ENCODE assay signal across 8 cellular contexts in genomic region chr12:76346798-76347420, GRCh38. TPM values are rescaled to one million over a fixed set of nuclear protein-coding genes. Genes with fewer than 3 reads are reported as not detected.
DNase-seq lines count a peak whose midpoint lies in the region; ATAC-seq, FAIRE-seq and TF ChIP-seq lines count a peak whose summit lies in the region.

No MANE protein-coding gene starts in this region.

- H3K27me3 Mint-ChIP-seq in Caco-2 (ENCODE audit: insufficient read depth, unreplicated experiment) (no peaks in the 10 kb centered on the region), neural crest cell (ENCODE audit: low read depth) (no peaks in the 10 kb centered on the region)

- TF ChIP-seq CTCF in Caco-2 (IDR thresholded peaks at IDR 0.05; ENCODE audit: insufficient read depth in 1 of 2, low read depth in 1 of 2, low read length in 1 of 2, severe bottlenecking in 1 of 2, unreplicated experiment in 1 of 2) (peak in 1 of 2 experiments; percentile 50), esophagus squamous epithelium (IDR thresholded peaks at IDR 0.05) (peak in 2 of 6 experiments; percentile 9 to 49), neural crest cell (conservative IDR thresholded peaks at IDR 0.05) (peak; percentile 51)

- ATAC-seq in GM18909 (IDR thresholded peaks at IDR 0.05; ENCODE audit: poor library complexity, unreplicated experiment): peak; percentile 29

- H3K27me3 ChIP-seq in Caco-2 (replicated peaks; ENCODE audit: control insufficient read depth, insufficient read depth, low read length) (no peaks in the 10 kb centered on the region; the same call in 1 of the 2 replicates), MG63 (no peaks in the 10 kb centered on the region), esophagus squamous epithelium (no peaks in the 10 kb centered on the region)

- DNase-seq in Caco-2 (peak; percentile 40 to 45), MG63 (peak; percentile 23), esophagus squamous epithelium (lab: John Stamatoyannopoulos, UW) (no peak), neural crest cell (ENCODE audit: low read depth, low spot score) (no peak), epidermal melanocyte (ENCODE audit: insufficient read length, low spot score) (no peak), GM19238 (ENCODE audit: insufficient read length, low spot score) (no peak)

- POLR2A ChIA-PET in Caco-2 (lab: Charles Lee): no interaction called here

- CTCF ChIA-PET in Caco-2 (lab: Charles Lee): interaction anchor here (0.8 to 2.3 kb wide), 7 partner anchors 62 to 315 kb away, joined by 3 to 17 read pairs (median 3); partner anchors contain the start of genes NAP1L1 and PHLDA1

- no peaks in the 10 kb centered on the region for H3K9me3 ChIP-seq in Caco-2
- no peaks in the 10 kb centered on the region for H3K9me3 ChIP-seq in MG63
- H3K9me3 ChIP-seq in esophagus squamous epithelium: no peaks in the 10 kb centered on the region

- intact Hi-C loops in Caco-2 (cut with micrococcal nuclease; ENCODE audit: unreplicated experiment) (loop anchor here (2.0 to 5.0 kb wide), 5 partner anchors 188 to 835 kb away; partner anchors contain the start of gene KRR1), esophagus squamous epithelium (cut with DNase I) (loop anchor here (10.0 kb wide), 1 partner anchor 312 kb away; the partner anchor contains the start of gene PHLDA1)

- peaks cover 9% of the 10 kb centered on the region for H3K4me1 Mint-ChIP-seq in Caco-2 (ENCODE audit: low read depth, unreplicated experiment)
- peaks cover 22% of the 10 kb centered on the region for H3K4me1 Mint-ChIP-seq in neural crest cell

- H3K4me3 Mint-ChIP-seq in Caco-2 (ENCODE audit: unreplicated experiment): peak overlapping the region; percentile 82
- H3K4me3 Mint-ChIP-seq in neural crest cell: peak overlapping the region; percentile 99

- 40 to 43% methylated on average over 4 of the region's 4 CpGs for WGBS in esophagus squamous epithelium, 2 donors

- no peaks in the 10 kb centered on the region for H3K9me3 Mint-ChIP-seq in Caco-2 (ENCODE audit: unreplicated experiment)
- no peaks in the 10 kb centered on the region for H3K9me3 Mint-ChIP-seq in neural crest cell

- H3K27ac Mint-ChIP-seq in Caco-2 (ENCODE audit: unreplicated experiment): no peak overlapping the region
- no peak overlapping the region for H3K27ac Mint-ChIP-seq in neural crest cell (ENCODE audit: unreplicated experiment)

- BruUV-seq in Caco-2 (replicated peaks; lab: Mats Ljungman, UMichigan): no TSS peak

- H3K36me3 ChIP-seq in Caco-2 (ENCODE audit: control insufficient read depth, insufficient read depth, low read length) (no peaks in the 10 kb centered on the region), MG63 (peaks cover 6% of the 10 kb centered on the region; the same call in 1 of the 2 replicates), esophagus squamous epithelium (no peaks in the 10 kb centered on the region)

- peak overlapping the region; percentile 84 to 95 (median 91) for H3K27ac ChIP-seq in esophagus squamous epithelium

- H3K36me3 Mint-ChIP-seq in Caco-2 (ENCODE audit: insufficient read depth, unreplicated experiment) (peaks cover 18% of the 10 kb centered on the region), neural crest cell (ENCODE audit: low read depth) (no peaks in the 10 kb centered on the region)

- H3K4me3 ChIP-seq in Caco-2 (ENCODE audit: low read depth, low read length) (peak overlapping the region; percentile 57), MG63 (peak overlapping the region; percentile 63), esophagus squamous epithelium (peak overlapping the region in 3 of 4 donors; percentile 68 to 94 (median 81))

- peak; percentile 81 for FAIRE-seq in TTC549 (lab: Jason Lieb, UNC)

- H3K4me1 ChIP-seq in Caco-2 (peaks cover 5% of the 10 kb centered on the region; the same call in 1 of the 2 replicates), esophagus squamous epithelium (peaks cover 13 to 38% (median 16%) of the 10 kb centered on the region in 3 donors)

- TF ChIP-seq POLR2A in esophagus squamous epithelium (IDR thresholded peaks at IDR 0.05): no peak

RNA-seq across cellular contexts. Expression of gene BBS10, which starts 1.3 kb away (rescaled TPM):
- total RNA-seq in Caco-2 (2022): 6.0 and 6.3 TPM in 2 replicates
- 7.6 and 17.5 TPM in 2 replicates for total RNA-seq in MG63 (2014; rRNA removed; shearing (Covaris generic); ENCODE audit: low replicate concordance)
- 1 to 10 TPM; 2.7 to 8.4 (median 5.4) TPM for total RNA-seq in esophagus squamous epithelium
- total RNA-seq in neural crest cell: 11.4 and 11.6 TPM in 2 replicates

Comparison
In these comparisons a context has a peak if more than half of its experiments do, and no peak if none do; other contexts are left out.
1. DNase-seq: peak in Caco-2 (2 of 2) and MG63 (single experiment); none in esophagus squamous epithelium (single experiment), neural crest cell (single experiment), epidermal melanocyte (single experiment) and GM19238 (single experiment).
2. Peak in every context shown above with its lines, with median percentiles within 50 percentile points of each other: H3K4me3 ChIP-seq.